ENCODE assay signal across 16 cellular contexts in genomic region chr9:105293408-105293807, GRCh38. TPM values are rescaled to one million over a fixed set of nuclear protein-coding genes. Genes with fewer than 3 reads are reported as not detected.
DNase-seq lines count a peak whose midpoint lies in the region; ATAC-seq, FAIRE-seq and TF ChIP-seq lines count a peak whose summit lies in the region.
"Had no signal": no experiment of that assay in that cellular context is flagged by ENCODE, and none has a peak within 500 bp of the region (broad histone marks: within the 10 kb centered on the region; RNA-seq: fewer than 3 reads in every experiment).

No MANE protein-coding gene starts in this region.

- peaks cover 15% of the 10 kb centered on the region for H3K79me1 ChIP-seq in trophoblast cell (ENCODE audit: low read length)

- no peak for TF ChIP-seq CTCF in astrocyte (IDR thresholded peaks at IDR 0.05; ENCODE audit: insufficient read depth, low read depth, low read length)

- H2BK120ac ChIP-seq in trophoblast cell (ENCODE audit: insufficient read depth, low read length, poor library complexity), result peak overlapping the region; percentile 66

- H4K12ac ChIP-seq in trophoblast cell (ENCODE audit: low read depth, low read length), result no peak overlapping the region

- H3K4ac ChIP-seq in trophoblast cell (ENCODE audit: low read depth, low read length), result no peak overlapping the region

- H3K27ac Mint-ChIP-seq in astrocyte (ENCODE audit: unreplicated experiment), result peak overlapping the region; percentile 95
- H3K27ac Mint-ChIP-seq: CD8-positive, alpha-beta T cell had no signal

- peaks cover 77% of the 10 kb centered on the region for H3K4me1 ChIP-seq in HUES6 (ENCODE audit: control insufficient read depth, insufficient read depth, low read length)
- peaks cover 17% of the 10 kb centered on the region for H3K4me1 ChIP-seq in astrocyte (ENCODE audit: insufficient read depth, low read length)
- peaks cover 6 to 13% of the 10 kb centered on the region in 2 experiments for H3K4me1 ChIP-seq in trophoblast cell (ENCODE audit: control insufficient read depth in 1 of 2, insufficient read depth in 2 of 2, low read length in 2 of 2)

- H3K4me1 Mint-ChIP-seq in astrocyte (ENCODE audit: low read depth, unreplicated experiment), result peaks cover 73% of the 10 kb centered on the region

- H2BK5ac ChIP-seq in trophoblast cell (ENCODE audit: low read depth, low read length, poor library complexity), result peak overlapping the region; percentile 13

- no CpG with 5 or more reads among the region's 3 CpGs for WGBS in trophoblast cell (ENCODE audit: extremely low coverage, insufficient coverage, insufficient read length)

- peak overlapping the region; percentile 54 for H4K8ac ChIP-seq in trophoblast cell (ENCODE audit: low read depth, low read length)

- ATAC-seq in esophagus mucosa, result no peak
- ATAC-seq: CD8-positive, alpha-beta T cell had no signal

- peak overlapping the region; percentile 37 for H4K91ac ChIP-seq in trophoblast cell (ENCODE audit: low read depth, low read length)

- H3K4me2 ChIP-seq in astrocyte (ENCODE audit: low read length) (no peak overlapping the region), trophoblast cell (ENCODE audit: low read length) (no peak overlapping the region)

- peak overlapping the region; percentile 61 for H3K4me3 Mint-ChIP-seq in astrocyte (ENCODE audit: unreplicated experiment)
- H3K4me3 Mint-ChIP-seq: CD8-positive, alpha-beta T cell had no signal

- H3K79me2 ChIP-seq in astrocyte (ENCODE audit: insufficient read depth, low read length) (no peaks in the 10 kb centered on the region), trophoblast cell (ENCODE audit: control insufficient read depth, insufficient read depth, low read length, poor library complexity) (peaks cover 2% of the 10 kb centered on the region)

- H3K27ac ChIP-seq in HUES6 (ENCODE audit: low read depth, low read length), result 0 out of 2 replicates have a peak overlapping the region, but pooled peaks have one; percentile 24
- no peak overlapping the region for H3K27ac ChIP-seq in astrocyte (ENCODE audit: low read depth, low read length)
- H3K27ac ChIP-seq in trophoblast cell (ENCODE audit: low read depth, low read length), result no peak overlapping the region
- H3K27ac ChIP-seq: 22Rv1 had no signal

- no peak overlapping the region for H2AK5ac ChIP-seq in trophoblast cell (ENCODE audit: low read length)

- FAIRE-seq in astrocyte (lab: Jason Lieb, UNC), result no peak
- FAIRE-seq: GM18507 had no signal

- no peak overlapping the region for H3K23ac ChIP-seq in trophoblast cell (ENCODE audit: low read length)

- H3K14ac ChIP-seq in trophoblast cell (ENCODE audit: low read length), result peak overlapping the region; percentile 61

- no peaks in the 10 kb centered on the region for H3K27me3 Mint-ChIP-seq in astrocyte (ENCODE audit: low read depth, unreplicated experiment)

- H3K36me3 ChIP-seq in HUES6 (ENCODE audit: control insufficient read depth, insufficient read depth, low read length) (no peaks in the 10 kb centered on the region), astrocyte (ENCODE audit: insufficient read depth, low read length) (no peaks in the 10 kb centered on the region), trophoblast cell (ENCODE audit: control insufficient read depth in 1 of 2, insufficient read depth in 2 of 2, low read length in 2 of 2) (no peaks in the 10 kb centered on the region)

- H4K20me1 ChIP-seq in astrocyte (ENCODE audit: insufficient read depth, low read length), result no peaks in the 10 kb centered on the region

- H2AFZ ChIP-seq in astrocyte (ENCODE audit: low read depth, low read length) (no peak overlapping the region), trophoblast cell (ENCODE audit: insufficient read depth, low read length, poor library complexity) (no peak overlapping the region)

- no peaks in the 10 kb centered on the region for H3K36me3 Mint-ChIP-seq in astrocyte (ENCODE audit: low read depth, unreplicated experiment)
- H3K36me3 Mint-ChIP-seq: CD8-positive, alpha-beta T cell had no signal

- H3K27me3 ChIP-seq in HUES6 (ENCODE audit: control insufficient read depth, insufficient read depth, low read length) (no peaks in the 10 kb centered on the region), astrocyte (ENCODE audit: insufficient read depth, low read length) (no peaks in the 10 kb centered on the region), trophoblast cell (ENCODE audit: insufficient read depth, low read length) (no peaks in the 10 kb centered on the region)

- H3K18ac ChIP-seq in trophoblast cell (ENCODE audit: low read length), result no peak overlapping the region

- H3K9me3 ChIP-seq in HUES6 (ENCODE audit: control insufficient read depth, insufficient read depth, low read depth, low read length), result no peaks in the 10 kb centered on the region
- no peaks in the 10 kb centered on the region for H3K9me3 ChIP-seq in astrocyte (ENCODE audit: insufficient read depth, low read depth, low read length)
- H3K9me3 ChIP-seq in trophoblast cell (ENCODE audit: insufficient read depth, low read depth, low read length), result no peaks in the 10 kb centered on the region

- DNase-seq in DMS 273 (lab: John Stamatoyannopoulos, UW; ENCODE audit: unreplicated experiment), result peak; percentile 10
- no peak for DNase-seq in DMS 273 treated with DMSO at 0.1 percent for 48 hours (lab: John Stamatoyannopoulos, UW)
- DNase-seq in astrocyte (ENCODE audit: low read depth), result no peak
- DNase-seq in trophoblast cell, result no peak
- DNase-seq in epidermal melanocyte (ENCODE audit: insufficient read length, low spot score), result no peak
- DNase-seq in stimulated activated CD4-positive, alpha-beta T cell treated with anti-CD3 and anti-CD28 coated beads, Interleukin-4, amount 100 ng/mL, for 4 hours, result no peak
- DNase-seq: CD8-positive, alpha-beta T cell; DMS153; NCI-H2107; NCI-H345; SIG-M5; SW 1271 had no signal

- H3K9me3 Mint-ChIP-seq in astrocyte (ENCODE audit: unreplicated experiment), result no peaks in the 10 kb centered on the region
- H3K9me3 Mint-ChIP-seq: CD8-positive, alpha-beta T cell had no signal

- H3K9ac ChIP-seq in HUES6 (ENCODE audit: low read length) (no peak overlapping the region), astrocyte (ENCODE audit: low read length) (no peak overlapping the region), trophoblast cell (ENCODE audit: low read length) (no peak overlapping the region)

- H3K4me3 ChIP-seq in HUES6 (ENCODE audit: low read depth, low read length) (no peak overlapping the region), astrocyte (ENCODE audit: insufficient read depth, low read depth, low read length) (no peak overlapping the region), trophoblast cell (ENCODE audit: low read depth, low read length) (no peak overlapping the region)

- H2BK12ac ChIP-seq in trophoblast cell (ENCODE audit: low read length), result peak overlapping the region; percentile 84

RNA-seq across cellular contexts. Expression of gene SLC44A1, which starts 49.0 kb away (rescaled TPM):
- 43.8 and 46.9 TPM in 2 replicates for total RNA-seq in astrocyte
- polyA plus RNA-seq in trophoblast cell (2013), result 26.0 and 26.8 TPM in 2 replicates
- total RNA-seq in esophagus mucosa, result 49.5 TPM
